26 cellular contexts compared by ENCODE assay signal in genomic region chr9:116287721-116288120, GRCh38.
DNase-seq lines count a peak whose midpoint lies in the region; ATAC-seq and TF ChIP-seq lines count a peak whose summit lies in the region.
"Had no signal": no experiment of that assay in that cellular context is flagged by ENCODE, and none has a peak within 500 bp of the region (broad histone marks: within the 10 kb centered on the region; RNA-seq: fewer than 3 reads in every experiment).

No MANE protein-coding gene starts in this region.

- no peak overlapping the region for H3K27ac Mint-ChIP-seq in type B pancreatic cell
- H3K27ac Mint-ChIP-seq: activated naive CD8-positive, alpha-beta T cell treated with anti-CD3 and anti-CD28 coated beads, Interleukin-2, amount 10 ng/mL, durations not matched to agents 7 days and 5 days; activated T-helper 17 cell treated with anti-CD3 and anti-CD28 coated beads, Interleukin-2, amount 50 U/mL, for 72 hours; CD4-positive, CD25-positive, alpha-beta regulatory T cell had no signal

- H3K18ac ChIP-seq in IMR-90 (ENCODE audit: low read depth, low read length) = no peak overlapping the region

- no peak overlapping the region for H3K4me2 ChIP-seq in IMR-90 (ENCODE audit: low read depth, low read length)
- H3K4me2 ChIP-seq: KMS-11 had no signal

- no peaks in the 10 kb centered on the region for H3K9me3 Mint-ChIP-seq in type B pancreatic cell
- H3K9me3 Mint-ChIP-seq: activated naive CD8-positive, alpha-beta T cell treated with anti-CD3 and anti-CD28 coated beads, Interleukin-2, amount 10 ng/mL, durations not matched to agents 7 days and 5 days; activated T-helper 17 cell treated with anti-CD3 and anti-CD28 coated beads, Interleukin-2, amount 50 U/mL, for 72 hours had no signal

- intact Hi-C loops in IMR-90 (cut with micrococcal nuclease) = no loop called here

- TF ChIP-seq POLR2A in IMR-90 (IDR thresholded peaks at IDR 0.05; ENCODE audit: low read depth, low read length) = no peak

- dilution Hi-C loops in IMR-90 (cut with HindIII; ENCODE audit: low sequenced_read_pairs, unreplicated experiment) = no loop called here

- H3K14ac ChIP-seq in IMR-90 (replicated peaks; ENCODE audit: low read depth, low read length) = no peak overlapping the region

- 17% methylated on average over 1 of the region's 4 CpGs; no CpG with 5 or more reads in 1 of the 2 experiments for WGBS in IMR-90 (ENCODE audit: extremely low coverage in 2 of 2, insufficient read length in 1 of 2), 2 experiments

- H3K27ac ChIP-seq in IMR-90 (ENCODE audit: insufficient read depth, low read length) = no peak overlapping the region
- H3K27ac ChIP-seq: breast epithelium, KMS-11, neutrophil, uterus had no signal

- ATAC-seq in IMR-90 (ENCODE audit: low read depth) (peak; percentile 36), HG02642 (IDR thresholded peaks at IDR 0.05; ENCODE audit: poor library complexity, unreplicated experiment) (no peak)
- ATAC-seq: activated T-helper 17 cell treated with anti-CD3 and anti-CD28 coated beads, Interleukin-2, amount 50 U/mL, for 72 hours had no signal

- TF ChIP-seq RAD21 in IMR-90 (IDR thresholded peaks at IDR 0.05; ENCODE audit: low read length) = no peak

- no peak overlapping the region for H2BK15ac ChIP-seq in IMR-90 (ENCODE audit: low read depth, low read length)

- no peak overlapping the region for H2AFZ ChIP-seq in IMR-90 (replicated peaks; ENCODE audit: low read length, poor library complexity)

- H3K4ac ChIP-seq in IMR-90 (ENCODE audit: low read depth, low read length) = no peak overlapping the region

- no peak overlapping the region for H3K56ac ChIP-seq in IMR-90 (ENCODE audit: extremely low read depth, insufficient read depth, low read length)

- peaks cover 4% of the 10 kb centered on the region for H3K4me1 ChIP-seq in IMR-90 (ENCODE audit: control insufficient read depth, insufficient read depth, low read length)
- H3K4me1 ChIP-seq: breast epithelium, uterus had no signal

- POLR2A ChIA-PET in IMR-90 (lab: Charles Lee; ENCODE audit: unreplicated experiment) = no interaction called here

- peaks cover 3% of the 10 kb centered on the region; the same call in 1 of the 2 replicates for H3K9me1 ChIP-seq in IMR-90 (ENCODE audit: insufficient read depth, low read length)

- peaks cover 20% of the 10 kb centered on the region for H3K36me3 ChIP-seq in IMR-90 (ENCODE audit: control insufficient read depth, insufficient read depth, low read length)
- H3K36me3 ChIP-seq: breast epithelium, neutrophil, uterus had no signal

- BruUV-seq in IMR-90 (replicated peaks; lab: Mats Ljungman, UMichigan) = no TSS peak

- TF ChIP-seq CTCF in IMR-90 (conservative IDR thresholded peaks at IDR 0.05; ENCODE audit: low read depth, low read length) = no peak
- TF ChIP-seq CTCF in type B pancreatic cell (conservative IDR thresholded peaks at IDR 0.05) = no peak

- H2BK5ac ChIP-seq in IMR-90 (ENCODE audit: low read depth, low read length, poor library complexity, severe bottlenecking) = no peak overlapping the region

- CTCF ChIA-PET in IMR-90 (lab: Yijun Ruan, JAX) = no interaction called here

- no peaks in the 10 kb centered on the region for H3K27me3 ChIP-seq in IMR-90 (ENCODE audit: control insufficient read depth, insufficient read depth, low read length)
- H3K27me3 ChIP-seq: breast epithelium, neutrophil, uterus had no signal

- H3K4me3 Mint-ChIP-seq in type B pancreatic cell = no peak overlapping the region
- H3K4me3 Mint-ChIP-seq: activated naive CD8-positive, alpha-beta T cell treated with anti-CD3 and anti-CD28 coated beads, Interleukin-2, amount 10 ng/mL, durations not matched to agents 7 days and 5 days; activated T-helper 17 cell treated with anti-CD3 and anti-CD28 coated beads, Interleukin-2, amount 50 U/mL, for 72 hours; CD4-positive, CD25-positive, alpha-beta regulatory T cell had no signal

- H3K27me3 Mint-ChIP-seq in type B pancreatic cell = peaks cover 43% of the 10 kb centered on the region

- no peak overlapping the region for H4K8ac ChIP-seq in IMR-90 (ENCODE audit: low read depth in 2 of 2, low read length in 2 of 2)

- H4K20me1 ChIP-seq in IMR-90 (ENCODE audit: insufficient read depth, low read length) = peaks cover 17% of the 10 kb centered on the region; the same call in 1 of the 2 replicates

- no peak overlapping the region for H2BK120ac ChIP-seq in IMR-90 (ENCODE audit: low read depth, low read length)

- no peak overlapping the region for H4K91ac ChIP-seq in IMR-90 (ENCODE audit: insufficient read depth, low read depth, low read length)

- DNase-seq in AG08396 (ENCODE audit: low spot score) = peak; percentile 21
- DNase-seq in IMR-90 = peak; percentile 73
- peak; percentile 75 for DNase-seq in astrocyte of the hippocampus (ENCODE audit: low read depth, low spot score)
- DNase-seq in iris pigment epithelial cell (ENCODE audit: low read depth) = peak; percentile 75
- no peak for DNase-seq in hippocampal formation (lab: John Stamatoyannopoulos, UW)
- no peak for DNase-seq in activated gamma-delta T cell (lab: John Stamatoyannopoulos, UW)
- DNase-seq in type B pancreatic cell (ENCODE audit: extremely low spot score, unreplicated experiment) = no peak
- DNase-seq: ACHN; activated CD4-positive, alpha-beta T cell treated with anti-CD3 and anti-CD28 coated beads for 4 hours; activated naive CD8-positive, alpha-beta T cell treated with anti-CD3 and anti-CD28 coated beads, Interleukin-2, amount 10 ng/mL, durations not matched to agents 7 days and 5 days; CD4-positive, CD25-positive, alpha-beta regulatory T cell; dermis blood vessel endothelial cell; DMS 273 treated with DMSO at 0.1 percent for 48 hours; kidney; NCI-H1092 treated with DMSO at 0.1 percent for 48 hours; NCI-H526; retina; substantia nigra; SW 1271; uterus had no signal

- H3K4me3 ChIP-seq in IMR-90 (ENCODE audit: insufficient read depth, low read depth, low read length) = no peak overlapping the region
- H3K4me3 ChIP-seq: breast epithelium, lung, uterus had no signal

- peaks cover 4% of the 10 kb centered on the region for H3K36me3 Mint-ChIP-seq in type B pancreatic cell
- H3K36me3 Mint-ChIP-seq: activated naive CD8-positive, alpha-beta T cell treated with anti-CD3 and anti-CD28 coated beads, Interleukin-2, amount 10 ng/mL, durations not matched to agents 7 days and 5 days; CD4-positive, CD25-positive, alpha-beta regulatory T cell had no signal

- H2AK5ac ChIP-seq in IMR-90 (ENCODE audit: low read depth, low read length) = no peak overlapping the region

- H3K4me1 Mint-ChIP-seq in type B pancreatic cell (ENCODE audit: unreplicated experiment) = peaks cover 33% of the 10 kb centered on the region
- H3K4me1 Mint-ChIP-seq: activated naive CD8-positive, alpha-beta T cell treated with anti-CD3 and anti-CD28 coated beads, Interleukin-2, amount 10 ng/mL, durations not matched to agents 7 days and 5 days; activated T-helper 17 cell treated with anti-CD3 and anti-CD28 coated beads, Interleukin-2, amount 50 U/mL, for 72 hours; CD4-positive, CD25-positive, alpha-beta regulatory T cell had no signal

- H2BK20ac ChIP-seq in IMR-90 (ENCODE audit: low read depth, low read length) = no peak overlapping the region

- no peak overlapping the region for H4K5ac ChIP-seq in IMR-90 (ENCODE audit: low read depth, low read length)

- no peak overlapping the region for H2AK9ac ChIP-seq in IMR-90 (replicated peaks; ENCODE audit: low read depth, low read length, poor library complexity)

- H3K9ac ChIP-seq in IMR-90 (ENCODE audit: low read depth, low read length) = no peak overlapping the region
- H3K9ac ChIP-seq: KMS-11 had no signal

- H3K79me1 ChIP-seq in IMR-90 (ENCODE audit: low read depth in 1 of 2, low read length in 2 of 2) = 0 out of 4 replicates have a peak, but pooled peaks cover 0 to 3% of the 10 kb centered on the region in 2 experiments

- no peaks in the 10 kb centered on the region for H3K9me3 ChIP-seq in IMR-90 (ENCODE audit: control insufficient read depth, insufficient read depth, low read length)
- H3K9me3 ChIP-seq: breast epithelium, neutrophil, uterus had no signal

- no peak overlapping the region for H3K23ac ChIP-seq in IMR-90 (ENCODE audit: low read depth, low read length)

- in situ Hi-C loops in IMR-90 (cut with MboI; ENCODE audit: low sequenced_read_pairs) = no loop called here

TF ChIP-seq in IMR-90, 13 proteins besides CTCF, POLR2A, EP300 and RAD21:
- TF ChIP-seq FOS (IDR thresholded peaks at IDR 0.05; ENCODE audit: low read depth, low read length) (no peak), USF2 (IDR thresholded peaks at IDR 0.05; ENCODE audit: low read depth, low read length) (no peak), NFE2L2 (IDR thresholded peaks at IDR 0.05; ENCODE audit: low read depth, low read length) (0 out of 2 replicates have a peak, but pooled peaks have one; percentile 12)

Comparison
In these comparisons a context has a peak if more than half of its experiments do, and no peak if none do; other contexts are left out.
1. DNase-seq: peak in AG08396 (single experiment), IMR-90 (single experiment), astrocyte of the hippocampus (single experiment) and iris pigment epithelial cell (single experiment); none in hippocampal formation (0 of 2), activated gamma-delta T cell (single experiment) and type B pancreatic cell (single experiment).